10 cellular contexts compared by ENCODE assay signal in the genomic region with DNA sequence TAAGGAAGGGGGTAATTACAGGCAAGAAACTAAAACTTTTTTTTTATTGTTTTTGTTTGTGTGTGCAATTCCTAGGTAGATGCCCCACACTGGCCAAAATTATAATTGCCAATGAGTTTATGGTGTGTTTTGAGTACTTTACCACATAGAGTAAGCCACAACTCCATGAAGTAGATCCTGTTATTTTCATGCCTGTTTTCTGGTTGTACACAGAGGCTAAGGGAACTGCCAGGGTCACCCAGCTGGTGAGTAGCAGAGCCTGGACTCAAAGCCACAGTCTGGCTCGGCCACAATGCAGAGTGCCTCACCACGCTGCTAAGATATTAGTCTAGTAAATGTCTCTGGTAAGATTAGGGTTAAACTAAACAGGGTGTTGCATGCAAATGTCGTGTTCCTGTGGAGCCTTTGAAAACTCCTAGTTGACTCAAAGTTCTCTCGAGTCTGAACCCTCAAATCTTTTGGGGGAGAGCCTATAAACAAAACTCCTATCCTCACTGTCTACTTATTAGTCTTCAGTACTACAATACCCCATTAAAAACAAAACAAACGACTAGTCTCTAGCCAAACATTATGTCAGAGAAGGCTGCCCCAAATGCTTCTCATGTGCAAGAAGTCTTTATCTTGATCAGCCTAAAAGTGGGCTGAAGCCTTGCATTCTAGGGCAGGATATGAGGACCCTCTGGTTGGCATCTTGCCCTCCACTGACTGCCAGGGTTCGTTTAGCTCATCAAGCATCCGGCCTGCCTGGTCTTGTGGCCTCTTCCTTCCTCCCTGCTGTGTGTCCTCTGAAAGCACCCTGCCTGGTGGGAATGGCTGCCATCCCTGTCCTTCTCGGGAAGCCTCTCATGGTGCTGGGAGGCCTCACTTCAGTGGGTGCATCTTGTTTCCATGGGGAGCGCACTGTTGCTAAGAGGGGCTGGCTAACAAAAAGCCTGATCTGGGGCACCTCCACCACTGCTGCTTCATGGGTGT. TPM values are rescaled to one million over a fixed set of nuclear protein-coding genes. Genes with fewer than 3 reads are reported as not detected.
DNase-seq lines count a peak whose midpoint lies in the region; ATAC-seq and TF ChIP-seq lines count a peak whose summit lies in the region.
"Had no signal": no experiment of that assay in that cellular context is flagged by ENCODE, and none has a peak within 500 bp of the region (broad histone marks: within the 10 kb centered on the region; RNA-seq: fewer than 3 reads in every experiment).

No MANE protein-coding gene starts in this region.

- H3K4me2 ChIP-seq in SK-N-SH, result peak overlapping the region; percentile 9; the same call in 1 of the 2 replicates

- DNase-seq in SK-N-SH (no peak), coronary artery (ENCODE audit: low spot score) (peak; percentile 76)
- no peak for DNase-seq in NK-92 treated with Interleukin-12 subunit alpha and Interleukin-12 subunit beta, amount 100 ng/mL, for 24 hours (lab: John Stamatoyannopoulos, UW)
- DNase-seq in activated CD4-positive, alpha-beta T cell treated with anti-CD3 and anti-CD28 coated beads for 48 hours, result no peak

- CTCF ChIA-PET in SK-N-SH (lab: Yijun Ruan, JAX), result interaction anchor here (0.7 to 0.9 kb wide), 2 partner anchors 10 to 14 kb away, joined by 3 read pairs; no protein-coding TSS in a partner anchor

- 46% methylated on average over 9 of the region's 9 CpGs for WGBS in SK-N-SH (ENCODE audit: low lambda C conversion rate)

- peak overlapping the region in 1 of 2 experiments; percentile 1; a peak in 1 of 4 replicates for H3K27ac ChIP-seq in SK-N-SH (ENCODE audit: low read depth in 2 of 2, low read length in 1 of 2)
- H3K27ac ChIP-seq in coronary artery, result peak overlapping the region in 1 of 2 donors; percentile 60
- H3K27ac ChIP-seq: 22Rv1, parathyroid adenoma had no signal

- H3K4me1 Mint-ChIP-seq in stimulated activated memory B cell treated with anti-CD40 and anti-IgM and Interleukin-4, amounts not matched to agents 10 μg/mL and 1 μg/mL and 100 μg/mL, for 72 hours, result peaks cover 20% of the 10 kb centered on the region

- peaks cover 10% of the 10 kb centered on the region for H3K36me3 Mint-ChIP-seq in stimulated activated memory B cell treated with anti-CD40 and anti-IgM and Interleukin-4, amounts not matched to agents 10 μg/mL and 1 μg/mL and 100 μg/mL, for 72 hours

- H3K9me2 ChIP-seq in SK-N-SH, result no peaks in the 10 kb centered on the region

- no peaks in the 10 kb centered on the region for H3K36me3 ChIP-seq in SK-N-SH (replicated peaks in 1 of 2; ENCODE audit: control insufficient read depth in 1 of 2, insufficient read depth in 2 of 2, low read length in 1 of 2)

- peaks cover 0 to 13% of the 10 kb centered on the region in 2 experiments; a peak in 1 of 4 replicates for H3K4me1 ChIP-seq in SK-N-SH (ENCODE audit: control insufficient read depth in 1 of 2, insufficient read depth in 2 of 2, low read depth in 1 of 2, low read length in 1 of 2)
- H3K4me1 ChIP-seq: parathyroid adenoma had no signal

- no peaks in the 10 kb centered on the region for H3K9me3 ChIP-seq in SK-N-SH

- H3K27me3 ChIP-seq in SK-N-SH (ENCODE audit: insufficient read depth), result peaks cover 13% of the 10 kb centered on the region

- ATAC-seq in SK-N-SH treated with all-trans-retinoic acid at 6 μM for 48 hours, result no peak
- ATAC-seq in HG03139 (IDR thresholded peaks at IDR 0.05; ENCODE audit: unreplicated experiment), result peak; percentile 25
- ATAC-seq in stimulated activated memory B cell treated with anti-CD40 and anti-IgM and Interleukin-4, amounts not matched to agents 10 μg/mL and 1 μg/mL and 100 μg/mL, for 72 hours, result no peak
- no peak for ATAC-seq in HG03159 (IDR thresholded peaks at IDR 0.05; ENCODE audit: unreplicated experiment)

- peak overlapping the region; percentile 7; the same call in 1 of the 2 replicates for H2AFZ ChIP-seq in SK-N-SH (ENCODE audit: low read depth)
- H2AFZ ChIP-seq: parathyroid adenoma had no signal

- no peak overlapping the region for H3K27ac Mint-ChIP-seq in stimulated activated memory B cell treated with anti-CD40 and anti-IgM and Interleukin-4, amounts not matched to agents 10 μg/mL and 1 μg/mL and 100 μg/mL, for 72 hours

- no peak for TF ChIP-seq EP300 in SK-N-SH (IDR thresholded peaks at IDR 0.05; ENCODE audit: borderline replicate concordance in 1 of 2, low read depth in 1 of 2, low read length in 1 of 2)

- TF ChIP-seq RAD21 in SK-N-SH (IDR thresholded peaks at IDR 0.05; ENCODE audit: low read length), result no peak

- 0 out of 2 replicates have a peak, but pooled peaks have one; percentile 13 for TF ChIP-seq CTCF in SK-N-SH (IDR thresholded peaks at IDR 0.05)
- no peak for TF ChIP-seq CTCF in coronary artery (IDR thresholded peaks at IDR 0.05)

- H3K4me3 ChIP-seq in SK-N-SH (ENCODE audit: low read depth in 2 of 2, low read length in 1 of 2), result no peak overlapping the region
- H3K4me3 ChIP-seq in coronary artery, result peak overlapping the region; percentile 5

- no peaks in the 10 kb centered on the region for H4K20me1 ChIP-seq in SK-N-SH (ENCODE audit: insufficient read depth)

- no peaks in the 10 kb centered on the region for H3K27me3 Mint-ChIP-seq in stimulated activated memory B cell treated with anti-CD40 and anti-IgM and Interleukin-4, amounts not matched to agents 10 μg/mL and 1 μg/mL and 100 μg/mL, for 72 hours

- POLR2A ChIA-PET in SK-N-SH (lab: Yijun Ruan, JAX), result no interaction called here

- no peaks in the 10 kb centered on the region for H3F3A ChIP-seq in SK-N-SH (replicated peaks; ENCODE audit: insufficient read depth)

- peak overlapping the region; percentile 68 for H3K4me3 Mint-ChIP-seq in stimulated activated memory B cell treated with anti-CD40 and anti-IgM and Interleukin-4, amounts not matched to agents 10 μg/mL and 1 μg/mL and 100 μg/mL, for 72 hours

- H3K79me2 ChIP-seq in SK-N-SH (ENCODE audit: insufficient read depth), result no peaks in the 10 kb centered on the region

- H3K9me3 Mint-ChIP-seq in stimulated activated memory B cell treated with anti-CD40 and anti-IgM and Interleukin-4, amounts not matched to agents 10 μg/mL and 1 μg/mL and 100 μg/mL, for 72 hours, result no peaks in the 10 kb centered on the region

- H3K9ac ChIP-seq in SK-N-SH, result no peak overlapping the region
- H3K9ac ChIP-seq: parathyroid adenoma had no signal

TF ChIP-seq in SK-N-SH, 30 proteins besides CTCF, POLR2A, EP300 and RAD21:
- TF ChIP-seq FOXM1 (IDR thresholded peaks at IDR 0.05; ENCODE audit: low read depth) (no peak), JUND (IDR thresholded peaks at IDR 0.05) (no peak)

TF ChIP-seq in SK-N-SH treated with all-trans-retinoic acid at 6 μM for 48 hours, 23 proteins besides CTCF, POLR2A, EP300 and RAD21 (continues in another document):
- TF ChIP-seq CSDC2 (CRISPR knock-in tag; IDR thresholded peaks at IDR 0.05) (no peak), ZFP3 (CRISPR knock-in tag; IDR thresholded peaks at IDR 0.05) (no peak), ESRRG (CRISPR knock-in tag; IDR thresholded peaks at IDR 0.05) (no peak), OSR1 (CRISPR knock-in tag; IDR thresholded peaks at IDR 0.05) (no peak), ARNTL (CRISPR knock-in tag; IDR thresholded peaks at IDR 0.05; ENCODE audit: borderline replicate concordance, low read depth) (no peak)
- TF ChIP-seq, protein P1, sequence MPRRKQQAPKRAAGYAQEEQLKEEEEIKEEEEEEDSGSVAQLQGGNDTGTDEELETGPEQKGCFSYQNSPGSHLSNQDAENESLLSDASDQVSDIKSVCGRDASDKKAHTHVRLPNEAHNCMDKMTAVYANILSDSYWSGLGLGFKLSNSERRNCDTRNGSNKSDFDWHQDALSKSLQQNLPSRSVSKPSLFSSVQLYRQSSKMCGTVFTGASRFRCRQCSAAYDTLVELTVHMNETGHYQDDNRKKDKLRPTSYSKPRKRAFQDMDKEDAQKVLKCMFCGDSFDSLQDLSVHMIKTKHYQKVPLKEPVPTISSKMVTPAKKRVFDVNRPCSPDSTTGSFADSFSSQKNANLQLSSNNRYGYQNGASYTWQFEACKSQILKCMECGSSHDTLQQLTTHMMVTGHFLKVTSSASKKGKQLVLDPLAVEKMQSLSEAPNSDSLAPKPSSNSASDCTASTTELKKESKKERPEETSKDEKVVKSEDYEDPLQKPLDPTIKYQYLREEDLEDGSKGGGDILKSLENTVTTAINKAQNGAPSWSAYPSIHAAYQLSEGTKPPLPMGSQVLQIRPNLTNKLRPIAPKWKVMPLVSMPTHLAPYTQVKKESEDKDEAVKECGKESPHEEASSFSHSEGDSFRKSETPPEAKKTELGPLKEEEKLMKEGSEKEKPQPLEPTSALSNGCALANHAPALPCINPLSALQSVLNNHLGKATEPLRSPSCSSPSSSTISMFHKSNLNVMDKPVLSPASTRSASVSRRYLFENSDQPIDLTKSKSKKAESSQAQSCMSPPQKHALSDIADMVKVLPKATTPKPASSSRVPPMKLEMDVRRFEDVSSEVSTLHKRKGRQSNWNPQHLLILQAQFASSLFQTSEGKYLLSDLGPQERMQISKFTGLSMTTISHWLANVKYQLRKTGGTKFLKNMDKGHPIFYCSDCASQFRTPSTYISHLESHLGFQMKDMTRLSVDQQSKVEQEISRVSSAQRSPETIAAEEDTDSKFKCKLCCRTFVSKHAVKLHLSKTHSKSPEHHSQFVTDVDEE (CRISPR knock-in tag; IDR thresholded peaks at IDR 0.05), result no peak
- TF ChIP-seq, protein P2, sequence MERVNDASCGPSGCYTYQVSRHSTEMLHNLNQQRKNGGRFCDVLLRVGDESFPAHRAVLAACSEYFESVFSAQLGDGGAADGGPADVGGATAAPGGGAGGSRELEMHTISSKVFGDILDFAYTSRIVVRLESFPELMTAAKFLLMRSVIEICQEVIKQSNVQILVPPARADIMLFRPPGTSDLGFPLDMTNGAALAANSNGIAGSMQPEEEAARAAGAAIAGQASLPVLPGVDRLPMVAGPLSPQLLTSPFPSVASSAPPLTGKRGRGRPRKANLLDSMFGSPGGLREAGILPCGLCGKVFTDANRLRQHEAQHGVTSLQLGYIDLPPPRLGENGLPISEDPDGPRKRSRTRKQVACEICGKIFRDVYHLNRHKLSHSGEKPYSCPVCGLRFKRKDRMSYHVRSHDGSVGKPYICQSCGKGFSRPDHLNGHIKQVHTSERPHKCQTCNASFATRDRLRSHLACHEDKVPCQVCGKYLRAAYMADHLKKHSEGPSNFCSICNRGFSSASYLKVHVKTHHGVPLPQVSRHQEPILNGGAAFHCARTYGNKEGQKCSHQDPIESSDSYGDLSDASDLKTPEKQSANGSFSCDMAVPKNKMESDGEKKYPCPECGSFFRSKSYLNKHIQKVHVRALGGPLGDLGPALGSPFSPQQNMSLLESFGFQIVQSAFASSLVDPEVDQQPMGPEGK (CRISPR knock-in tag; IDR thresholded peaks at IDR 0.05; ENCODE audit: borderline replicate concordance), result no peak

RNA-seq across cellular contexts. Expression of a gene that starts 4.2 kb away (rescaled TPM):
- polyA plus RNA-seq in SK-N-SH (2012; rRNA removed), result 5.6 and 6.8 TPM in 2 replicates
- polyA plus RNA-seq in SK-N-SH (2012; cell fraction: cytosol; rRNA removed), result 6.5 and 6.7 TPM in 2 replicates
- polyA plus RNA-seq in SK-N-SH (2012; cell fraction: nucleus; rRNA removed), result 30.6 and 31.7 TPM in 2 replicates
